In genomic region chr9:37415011-37415719, GRCh38 we compare ENCODE assay signal across 8 cellular contexts. TPM values are rescaled to one million over a fixed set of nuclear protein-coding genes. Genes with fewer than 3 reads are reported as not detected.
A peak's percentile ranks its signal among the peaks of the same experiment; 100 is the strongest.
DNase-seq lines count a peak whose midpoint lies in the region; ATAC-seq lines count a peak whose summit lies in the region.

No MANE protein-coding gene starts in this region.

- DNase-seq in AG20443 (ENCODE audit: low spot score) = peak; percentile 83
- peak; percentile 51 for DNase-seq in NCI-H2107 (lab: John Stamatoyannopoulos, UW)
- peak; percentile 65 for DNase-seq in cerebellum (ENCODE audit: low spot score)
- peak; percentile 93 for DNase-seq in left kidney (ENCODE audit: low read depth, low spot score)
- peak; percentile 59 for DNase-seq in stimulated activated CD4-positive, alpha-beta T cell treated with anti-CD3 and anti-CD28 coated beads, Interleukin-2, amount 100 ng/mL, for 4 hours (ENCODE audit: low read depth)

- ATAC-seq in GM21619 (IDR thresholded peaks at IDR 0.05; ENCODE audit: unreplicated experiment) (peak; percentile 30), HG03442 (IDR thresholded peaks at IDR 0.05; ENCODE audit: unreplicated experiment) (no peak)
- ATAC-seq in activated CD4-positive, CD25-positive, alpha-beta regulatory T cell treated with anti-CD3 and anti-CD28 coated beads, Interleukin-2, amount 50 U/mL, for 24 hours = peak; percentile 70 to 72

RNA-seq across cellular contexts. Expression of gene GRHPR, which starts 7.3 kb away (rescaled TPM):
- 50.3 TPM for total RNA-seq in cerebellum

RNA-seq across cellular contexts. Expression of gene ZBTB5, which starts 50.1 kb away (rescaled TPM):
- 21.4 TPM for total RNA-seq in cerebellum
